Comparison of ENCODE assay signal across 2 cellular contexts in the genomic region with DNA sequence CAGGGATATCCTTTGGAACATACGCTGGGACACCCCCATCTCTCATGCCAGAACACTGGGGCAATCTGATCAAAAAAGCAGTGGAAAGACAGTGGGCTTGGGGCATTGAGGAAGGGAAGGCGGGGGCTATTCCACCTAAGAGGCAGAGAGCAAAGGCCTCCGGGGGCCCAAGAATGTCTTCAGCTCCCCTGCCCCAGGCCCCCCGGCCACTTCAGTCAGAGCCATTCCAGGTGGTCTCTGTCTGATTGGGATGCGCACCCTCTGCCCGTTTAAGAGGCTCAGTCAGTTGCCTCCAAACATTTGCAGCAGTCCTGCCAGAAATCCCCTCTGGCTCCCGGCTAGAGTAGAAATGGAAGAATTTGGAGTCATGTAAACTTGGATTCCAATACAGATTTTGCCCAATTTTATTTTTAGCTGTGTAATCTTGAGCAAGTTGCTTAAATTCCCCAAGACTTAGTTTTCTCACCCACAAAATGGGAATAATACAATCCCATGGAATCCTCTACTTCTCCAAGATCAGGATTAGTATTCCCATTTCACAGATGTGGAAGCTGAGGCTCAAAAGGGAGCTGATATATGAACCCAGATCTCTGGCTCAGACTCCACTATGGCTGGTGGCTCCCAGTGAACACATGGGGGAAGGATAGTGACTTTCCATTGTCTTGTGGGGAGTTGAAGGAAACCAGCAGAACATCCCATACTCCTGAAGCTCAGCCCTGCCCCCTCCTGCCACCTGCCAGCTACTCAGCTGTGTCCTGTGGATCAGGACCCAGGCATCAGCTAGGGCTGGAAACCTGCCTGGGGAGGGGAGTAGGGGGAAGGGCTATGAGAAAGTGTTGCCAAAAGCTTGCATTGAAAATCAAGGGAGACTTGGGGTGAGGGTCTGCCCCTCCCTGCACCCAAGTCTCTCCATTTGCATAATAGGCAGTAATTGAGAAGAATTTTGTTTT.
A peak's percentile ranks its signal among the peaks of the same experiment; 100 is the strongest.
TF ChIP-seq lines count a peak whose summit lies in the region.

No MANE protein-coding gene starts in this region.

TF ChIP-seq in A549, 52 proteins besides CTCF, POLR2A, EP300 and RAD21:
- TF ChIP-seq ESRRA (IDR thresholded peaks at IDR 0.05; ENCODE audit: borderline replicate concordance, low read length) (no peak), BHLHE40 (IDR thresholded peaks at IDR 0.05; ENCODE audit: low read depth, low read length) (no peak), ZC3H11A (IDR thresholded peaks at IDR 0.05) (no peak), MAZ (IDR thresholded peaks at IDR 0.05; ENCODE audit: borderline replicate concordance, low read depth, low read length) (no peak), CHD4 (IDR thresholded peaks at IDR 0.05; ENCODE audit: borderline replicate concordance) (peak; percentile 77; the same call in 1 of the 2 replicates), NFE2L2 (conservative IDR thresholded peaks at IDR 0.05; ENCODE audit: low read length) (no peak), KDM1A (IDR thresholded peaks at IDR 0.05; ENCODE audit: low read depth) (peak; percentile 93), FOXS1 (CRISPR knock-in tag; IDR thresholded peaks at IDR 0.05) (no peak), HOXA7 (CRISPR knock-in tag; IDR thresholded peaks at IDR 0.05) (no peak), BCL3 (IDR thresholded peaks at IDR 0.05) (no peak), MYC (IDR thresholded peaks at IDR 0.05; ENCODE audit: borderline replicate concordance, low read length) (no peak), HDAC2 (IDR thresholded peaks at IDR 0.05) (0 out of 2 replicates have a peak, but pooled peaks have one; percentile 63)
- TF ChIP-seq, protein P1, sequence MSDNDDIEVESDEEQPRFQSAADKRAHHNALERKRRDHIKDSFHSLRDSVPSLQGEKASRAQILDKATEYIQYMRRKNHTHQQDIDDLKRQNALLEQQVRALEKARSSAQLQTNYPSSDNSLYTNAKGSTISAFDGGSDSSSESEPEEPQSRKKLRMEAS (IDR thresholded peaks at IDR 0.05): no peak
TF ChIP-seq in A549: peak in this region for 3.

TF ChIP-seq in H1, 55 proteins besides CTCF, POLR2A, EP300 and RAD21:
- no peak for TF ChIP-seq USF2 (IDR thresholded peaks at IDR 0.05; ENCODE audit: low read length)
- TF ChIP-seq KDM1A (IDR thresholded peaks at IDR 0.05; ENCODE audit: borderline replicate concordance, low read length): peak; percentile 98
- peak in 1 of 2 experiments; percentile 92; a peak in 1 of 4 replicates for TF ChIP-seq HDAC2 (IDR thresholded peaks at IDR 0.05; ENCODE audit: borderline replicate concordance in 1 of 2, low read depth in 2 of 2, low read length in 2 of 2)
